8 cellular contexts compared by ENCODE assay signal in genomic region chr16:58127634-58128033, GRCh38. TPM values are rescaled to one million over a fixed set of nuclear protein-coding genes. Genes with fewer than 3 reads are reported as not detected.
A peak's percentile ranks its signal among the peaks of the same experiment; 100 is the strongest.
DNase-seq lines count a peak whose midpoint lies in the region; ATAC-seq and TF ChIP-seq lines count a peak whose summit lies in the region.

No MANE protein-coding gene starts in this region.

- peak overlapping the region; percentile 56 for H3K4me3 ChIP-seq in cardiac muscle cell
- peak overlapping the region; percentile 97 for H3K4me3 ChIP-seq in adipocyte (ENCODE audit: low read length)
- peak overlapping the region; percentile 68 to 96 (median 89) for H3K4me3 ChIP-seq in liver (ENCODE audit: low read depth in 1 of 3, low read length in 3 of 3)
- H3K4me3 ChIP-seq in upper lobe of right lung: peak overlapping the region; percentile 91

- TF ChIP-seq CTCF in cardiac muscle cell (IDR thresholded peaks at IDR 0.05; ENCODE audit: low read depth, low read length) (peak; percentile 12), liver (IDR thresholded peaks at IDR 0.05; ENCODE audit: low read depth, low read length, missing input control) (no peak), upper lobe of right lung (IDR thresholded peaks at IDR 0.05) (no peak)

- H3K27ac ChIP-seq in cardiac muscle cell (peak overlapping the region; percentile 85), liver (ENCODE audit: low read depth in 1 of 2, low read length in 2 of 2) (peak overlapping the region; percentile 78 to 80), upper lobe of right lung (peak overlapping the region; percentile 88)

- ATAC-seq in left ventricle myocardium superior (no peak), upper lobe of right lung (no peak), GM21526 (IDR thresholded peaks at IDR 0.05; ENCODE audit: low FRiP score, unreplicated experiment) (no peak)

- no peaks in the 10 kb centered on the region for H3K27me3 ChIP-seq in cardiac muscle cell
- H3K27me3 ChIP-seq in adipocyte (replicated peaks; ENCODE audit: control insufficient read depth, insufficient read depth, low read length): no peaks in the 10 kb centered on the region
- H3K27me3 ChIP-seq in liver (ENCODE audit: control insufficient read depth in 4 of 4, insufficient read depth in 4 of 4, low read length in 3 of 4): no peaks in the 10 kb centered on the region
- H3K27me3 ChIP-seq in upper lobe of right lung: no peaks in the 10 kb centered on the region

- H3K9ac ChIP-seq in adipocyte (ENCODE audit: low read length) (peak overlapping the region; percentile 93), liver (ENCODE audit: low read depth in 1 of 2, low read length in 2 of 2) (peak overlapping the region; percentile 59 to 75)

- H3K36me3 ChIP-seq in cardiac muscle cell (no peaks in the 10 kb centered on the region), adipocyte (ENCODE audit: control insufficient read depth, insufficient read depth, low read length, severe bottlenecking) (no peaks in the 10 kb centered on the region), liver (ENCODE audit: control insufficient read depth in 4 of 4, insufficient read depth in 3 of 4, low read depth in 1 of 4, low read length in 3 of 4) (no peaks in the 10 kb centered on the region), upper lobe of right lung (no peaks in the 10 kb centered on the region)

- no peak for DNase-seq in cardiac muscle cell (ENCODE audit: low read depth in 1 of 2, low spot score in 1 of 2)
- DNase-seq in left ventricle myocardium superior: no peak
- DNase-seq in adipocyte (ENCODE audit: low read depth): peak; percentile 29
- no peak for DNase-seq in upper lobe of right lung
- no peak for DNase-seq in stimulated activated CD4-positive, alpha-beta T cell treated with anti-CD3 and anti-CD28 coated beads, Interleukin-2, amount 100 ng/mL, for 48 hours
- no peak for DNase-seq in SK-N-DZ (ENCODE audit: low spot score)

- intact Hi-C loops in left ventricle myocardium superior (cut with micrococcal nuclease): no loop called here
- intact Hi-C loops in upper lobe of right lung (cut with DNase I): no loop called here

- H3K4me1 ChIP-seq in cardiac muscle cell (ENCODE audit: low read depth) (peaks cover 43% of the 10 kb centered on the region), adipocyte (ENCODE audit: control insufficient read depth, insufficient read depth, low read length) (peaks cover 47% of the 10 kb centered on the region), liver (ENCODE audit: control insufficient read depth in 4 of 4, insufficient read depth in 4 of 4, low read length in 3 of 4) (peaks cover 5 to 48% (median 38%) of the 10 kb centered on the region in 4 donors), upper lobe of right lung (peaks cover 33% of the 10 kb centered on the region)

- TF ChIP-seq RAD21 in liver (IDR thresholded peaks at IDR 0.05): no peak

- H3K9me3 ChIP-seq in cardiac muscle cell (ENCODE audit: low read depth) (no peaks in the 10 kb centered on the region), adipocyte (ENCODE audit: control insufficient read depth, low read length) (no peaks in the 10 kb centered on the region), liver (ENCODE audit: control insufficient read depth in 4 of 4, low read length in 3 of 4) (no peaks in the 10 kb centered on the region), upper lobe of right lung (no peaks in the 10 kb centered on the region)

- 14% methylated on average over 4 of the region's 4 CpGs for WGBS in liver

TF ChIP-seq in liver, 16 proteins besides CTCF, POLR2A, EP300 and RAD21:
- TF ChIP-seq FOXA2 (IDR thresholded peaks at IDR 0.05) (no peak), TAF1 (conservative IDR thresholded peaks at IDR 0.05) (no peak), HNF4G (IDR thresholded peaks at IDR 0.05) (no peak), YY1 (IDR thresholded peaks at IDR 0.05) (no peak), JUND (IDR thresholded peaks at IDR 0.05) (no peak), HNF4A (conservative IDR thresholded peaks at IDR 0.05) (no peak), SP1 (IDR thresholded peaks at IDR 0.05) (no peak)
- TF ChIP-seq, protein P1, sequence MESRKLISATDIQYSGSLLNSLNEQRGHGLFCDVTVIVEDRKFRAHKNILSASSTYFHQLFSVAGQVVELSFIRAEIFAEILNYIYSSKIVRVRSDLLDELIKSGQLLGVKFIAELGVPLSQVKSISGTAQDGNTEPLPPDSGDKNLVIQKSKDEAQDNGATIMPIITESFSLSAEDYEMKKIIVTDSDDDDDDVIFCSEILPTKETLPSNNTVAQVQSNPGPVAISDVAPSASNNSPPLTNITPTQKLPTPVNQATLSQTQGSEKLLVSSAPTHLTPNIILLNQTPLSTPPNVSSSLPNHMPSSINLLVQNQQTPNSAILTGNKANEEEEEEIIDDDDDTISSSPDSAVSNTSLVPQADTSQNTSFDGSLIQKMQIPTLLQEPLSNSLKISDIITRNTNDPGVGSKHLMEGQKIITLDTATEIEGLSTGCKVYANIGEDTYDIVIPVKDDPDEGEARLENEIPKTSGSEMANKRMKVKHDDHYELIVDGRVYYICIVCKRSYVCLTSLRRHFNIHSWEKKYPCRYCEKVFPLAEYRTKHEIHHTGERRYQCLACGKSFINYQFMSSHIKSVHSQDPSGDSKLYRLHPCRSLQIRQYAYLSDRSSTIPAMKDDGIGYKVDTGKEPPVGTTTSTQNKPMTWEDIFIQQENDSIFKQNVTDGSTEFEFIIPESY (IDR thresholded peaks at IDR 0.05): no peak
- TF ChIP-seq, protein P2, sequence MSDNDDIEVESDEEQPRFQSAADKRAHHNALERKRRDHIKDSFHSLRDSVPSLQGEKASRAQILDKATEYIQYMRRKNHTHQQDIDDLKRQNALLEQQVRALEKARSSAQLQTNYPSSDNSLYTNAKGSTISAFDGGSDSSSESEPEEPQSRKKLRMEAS (IDR thresholded peaks at IDR 0.05): no peak

RNA-seq across cellular contexts. Expression of gene CFAP20, which starts 1.5 kb away (rescaled TPM):
- 154 and 198 TPM in 2 replicates for total RNA-seq in cardiac muscle cell
- 118 and 137 TPM in 2 replicates for polyA plus RNA-seq in cardiac muscle cell
- total RNA-seq in left ventricle myocardium superior: 37.2 TPM
- 10 to 100 TPM; 22.1 to 23.4 TPM for total RNA-seq in liver
- polyA plus RNA-seq in liver: 10 to 100 TPM; 25.8 to 30.6 TPM
- 24.8 TPM for total RNA-seq in upper lobe of right lung
- polyA plus RNA-seq in SK-N-DZ (2014; cell fraction: cytosol; rRNA removed): 192 and 282 TPM in 2 replicates
- polyA plus RNA-seq in SK-N-DZ (2014; cell fraction: nucleus; rRNA removed): 121 and 154 TPM in 2 replicates
